Comparison of ENCODE assay signal across 22 cellular contexts in the genomic region with DNA sequence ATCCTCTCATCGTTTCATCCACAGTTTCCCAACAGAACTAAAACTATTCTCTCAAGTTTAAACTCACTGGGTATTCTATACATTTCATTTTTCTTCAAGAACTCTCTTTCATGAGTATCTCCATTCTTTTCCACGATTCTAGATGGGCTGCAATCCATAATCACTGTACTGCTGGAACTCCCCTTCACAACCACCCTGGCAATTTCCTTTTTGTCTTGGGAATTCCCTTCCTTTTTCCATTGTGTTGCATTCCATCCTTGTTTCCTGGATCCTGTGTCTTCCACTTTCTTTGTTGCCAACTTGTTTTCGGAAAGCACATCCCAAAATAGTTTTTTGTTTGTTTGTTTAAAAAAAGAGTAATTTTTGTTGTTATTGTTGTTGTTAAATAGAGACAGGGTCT.
"Had no signal": no experiment of that assay in that cellular context is flagged by ENCODE, and none has a peak within 500 bp of the region (broad histone marks: within the 10 kb centered on the region; RNA-seq: fewer than 3 reads in every experiment).

No MANE protein-coding gene starts in this region.

- H3K27me3 ChIP-seq: colonic mucosa, esophagus muscularis mucosa, gastrocnemius medialis, heart right ventricle, left lung had no signal

- H3K4me1 Mint-ChIP-seq: memory B cell had no signal

- H3K4me3 Mint-ChIP-seq: dendritic cell treated with granulocyte-macrophage colony-stimulating factor and Interleukin-4, amounts not matched to agents 40 ng/mL and 50 ng/mL, for 4 days; effector memory CD8-positive, alpha-beta T cell; memory B cell had no signal

- H3K27me3 Mint-ChIP-seq: dendritic cell treated with granulocyte-macrophage colony-stimulating factor and Interleukin-4, amounts not matched to agents 40 ng/mL and 50 ng/mL, for 4 days; effector memory CD8-positive, alpha-beta T cell; memory B cell had no signal

- H3K27ac ChIP-seq: colonic mucosa, esophagus muscularis mucosa, gastrocnemius medialis, heart right ventricle, left lung, lower lobe of right lung had no signal

- H3K4me3 ChIP-seq: colonic mucosa, esophagus muscularis mucosa, gastrocnemius medialis, heart right ventricle, left lung, lower lobe of right lung had no signal

- H3K36me3 ChIP-seq: colonic mucosa, esophagus muscularis mucosa, gastrocnemius medialis, left lung, lower lobe of right lung had no signal

- H3K9me3 ChIP-seq: colonic mucosa, gastrocnemius medialis had no signal

- H3K27ac Mint-ChIP-seq: dendritic cell treated with granulocyte-macrophage colony-stimulating factor and Interleukin-4, amounts not matched to agents 40 ng/mL and 50 ng/mL, for 4 days; effector memory CD8-positive, alpha-beta T cell; memory B cell had no signal

- DNase-seq: cerebellar nuclear complex; colonic mucosa; cortex of kidney; effector CD8-positive, alpha-beta T cell; effector memory CD8-positive, alpha-beta T cell; foreskin fibroblast; foreskin melanocyte; gastrocnemius medialis; glutamatergic neuron; head of caudate nucleus; heart right ventricle; hippocampal formation; left cardiac atrium; left ventricle myocardium superior; lower lobe of right lung; mammary epithelial cell; mesendoderm; midbrain had no signal

- H3K4me1 ChIP-seq: colonic mucosa, esophagus muscularis mucosa, gastrocnemius medialis, left lung, lower lobe of right lung had no signal
